Comparison of ENCODE assay signal across 18 cellular contexts in the genomic region with DNA sequence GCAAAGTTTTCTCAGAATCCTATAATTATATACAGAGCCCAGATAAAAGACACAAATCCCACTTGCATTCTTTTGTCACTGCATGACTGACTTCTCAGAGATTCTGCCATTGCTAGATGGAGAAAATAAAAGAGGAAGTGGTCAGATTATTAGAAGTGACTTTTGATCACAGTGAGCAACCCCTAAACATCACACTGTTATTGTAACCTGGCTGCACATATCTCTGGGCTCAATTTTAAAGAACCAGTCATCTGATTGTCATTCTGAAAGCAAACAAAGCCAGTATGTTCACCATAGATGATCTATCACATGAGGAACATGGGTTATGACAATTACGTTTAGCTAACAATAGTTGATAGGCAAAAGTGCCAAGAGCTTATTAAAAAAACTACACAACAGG. TPM values are rescaled to one million over a fixed set of nuclear protein-coding genes. Genes with fewer than 3 reads are reported as not detected.
A peak's percentile ranks its signal among the peaks of the same experiment; 100 is the strongest.
DNase-seq lines count a peak whose midpoint lies in the region; ATAC-seq, FAIRE-seq and TF ChIP-seq lines count a peak whose summit lies in the region.
"Had no signal": no experiment of that assay in that cellular context is flagged by ENCODE, and none has a peak within 500 bp of the region (broad histone marks: within the 10 kb centered on the region; RNA-seq: fewer than 3 reads in every experiment).

No MANE protein-coding gene starts in this region.

- no peak overlapping the region for H3K56ac ChIP-seq in mesendoderm (ENCODE audit: low read length)

- H3K4ac ChIP-seq in mesendoderm (ENCODE audit: low read depth, low read length), result no peak overlapping the region

- H2BK15ac ChIP-seq in mesendoderm (replicated peaks; ENCODE audit: low read depth), result no peak overlapping the region

- H4K5ac ChIP-seq in mesendoderm (ENCODE audit: low read length), result no peak overlapping the region

- intact Hi-C loops in K562 (cut with micrococcal nuclease), result no loop called here

- no peak for TF ChIP-seq EP300 in K562 (IDR thresholded peaks at IDR 0.05; ENCODE audit: low read length)

- no peak overlapping the region for H3K18ac ChIP-seq in mesendoderm (ENCODE audit: low read length)

- no TSS peak for BruUV-seq in K562 (replicated peaks; lab: Mats Ljungman, UMichigan)

- ATAC-seq in GM18867 (IDR thresholded peaks at IDR 0.05; ENCODE audit: unreplicated experiment), result peak; percentile 55
- peak; percentile 49 for ATAC-seq in HG03565 (IDR thresholded peaks at IDR 0.05; ENCODE audit: unreplicated experiment)
- no peak for ATAC-seq in K562
- ATAC-seq in GM21447 (IDR thresholded peaks at IDR 0.05; ENCODE audit: unreplicated experiment), result no peak
- ATAC-seq in omental fat pad (ENCODE audit: low FRiP score), result no peak
- ATAC-seq: A549, sciatic nerve had no signal

- TF ChIP-seq POLR2A in K562 (conservative IDR thresholded peaks at IDR 0.05), result no peak

- H2AFZ ChIP-seq in ACC112 (ENCODE audit: low read length, unreplicated experiment) (no peak overlapping the region), K562 (ENCODE audit: low read depth, low read length) (no peak overlapping the region)

- H3K4me2 ChIP-seq in K562 (ENCODE audit: insufficient read depth, low read length) (no peak overlapping the region), mesendoderm (ENCODE audit: low read length) (no peak overlapping the region)
- H3K4me2 ChIP-seq: A549 had no signal

- no peak overlapping the region for H2BK5ac ChIP-seq in mesendoderm (ENCODE audit: low read length)

- H3K4me3 ChIP-seq in ACC112 (ENCODE audit: low read depth, low read length), result no peak overlapping the region
- H3K4me3 ChIP-seq in K562, result no peak overlapping the region
- H3K4me3 ChIP-seq in mesendoderm (ENCODE audit: low read length), result no peak overlapping the region
- H3K4me3 ChIP-seq: A549, testis had no signal

- WGBS in K562 (ENCODE audit: insufficient coverage, low coverage, missing lambda C conversion rate), result 67% methylated on average over 1 of the region's 1 CpG
- WGBS in mesendoderm (ENCODE audit: extremely low coverage, insufficient coverage, low lambda C conversion rate), result no CpG with 5 or more reads among the region's 1 CpG

- H3K27me3 ChIP-seq in ACC112 (ENCODE audit: insufficient read depth, low read length) (no peaks in the 10 kb centered on the region), K562 (ENCODE audit: control insufficient read depth in 2 of 2, insufficient read depth in 2 of 2, low read length in 2 of 2) (no peaks in the 10 kb centered on the region), mesendoderm (ENCODE audit: insufficient read depth, low read length, poor library complexity) (no peaks in the 10 kb centered on the region)
- H3K27me3 ChIP-seq: testis had no signal

- FAIRE-seq in K562 (lab: Jason Lieb, UNC), result no peak
- FAIRE-seq: A549, bronchial epithelial cell, endometrium, H1 had no signal

- H4K20me1 ChIP-seq in K562 (replicated peaks; ENCODE audit: control insufficient read depth, insufficient read depth, low read length), result no peaks in the 10 kb centered on the region

- H3K9me3 ChIP-seq in K562 (replicated peaks; ENCODE audit: control insufficient read depth, insufficient read depth, low read depth, low read length), result no peaks in the 10 kb centered on the region
- H3K9me3 ChIP-seq: A549, testis had no signal

- H2BK120ac ChIP-seq in mesendoderm (ENCODE audit: low read depth, low read length), result no peak overlapping the region

- peaks cover 65% of the 10 kb centered on the region for H3K4me1 ChIP-seq in ACC112 (ENCODE audit: control insufficient read depth, insufficient read depth, low read length, unreplicated experiment)
- H3K4me1 ChIP-seq in K562 (replicated peaks in 1 of 2; ENCODE audit: control insufficient read depth in 2 of 2, insufficient read depth in 2 of 2, low read length in 2 of 2), result no peaks in the 10 kb centered on the region
- H3K4me1 ChIP-seq in mesendoderm (ENCODE audit: control insufficient read depth, low read depth, low read length), result no peaks in the 10 kb centered on the region
- H3K4me1 ChIP-seq: testis had no signal

- no peak overlapping the region for H4K8ac ChIP-seq in mesendoderm (ENCODE audit: low read depth, low read length)

- no peak overlapping the region for H3K23ac ChIP-seq in mesendoderm (ENCODE audit: low read length)

- no peak overlapping the region for H3K9ac ChIP-seq in K562 (ENCODE audit: insufficient read depth in 1 of 2, low read depth in 2 of 2, low read length in 2 of 2)
- H3K9ac ChIP-seq in mesendoderm (ENCODE audit: low read length), result no peak overlapping the region

- TF ChIP-seq CTCF in K562 (IDR thresholded peaks at IDR 0.05 in 2 of 3, conservative IDR thresholded peaks at IDR 0.05 in 1 of 3; ENCODE audit: insufficient read depth in 2 of 3, low read depth in 1 of 3, low read length in 3 of 3) (no peak), omental fat pad (IDR thresholded peaks at IDR 0.05) (no peak)

- in situ Hi-C loops in K562 (cut with MboI), result loop anchor here (10.0 kb wide), 1 partner anchor 147 kb away; no protein-coding TSS in a partner anchor

- H2AK5ac ChIP-seq in mesendoderm (ENCODE audit: low read length), result no peak overlapping the region

- no peaks in the 10 kb centered on the region for H3K9me1 ChIP-seq in K562 (ENCODE audit: control insufficient read depth, insufficient read depth, low read length)

- H3K79me2 ChIP-seq in ACC112 (ENCODE audit: control insufficient read depth, insufficient read depth, low read length, unreplicated experiment) (no peaks in the 10 kb centered on the region), K562 (ENCODE audit: control insufficient read depth, insufficient read depth, low read length) (no peaks in the 10 kb centered on the region), mesendoderm (ENCODE audit: control insufficient read depth, insufficient read depth, low read length) (no peaks in the 10 kb centered on the region)

- H3K79me1 ChIP-seq in mesendoderm (ENCODE audit: low read length), result no peaks in the 10 kb centered on the region

- H3K27ac ChIP-seq in ACC112 (ENCODE audit: low read depth, low read length) (peak overlapping the region; percentile 75), K562 (ENCODE audit: extremely low read depth, low read depth, low read length) (no peak overlapping the region), mesendoderm (ENCODE audit: low read depth, low read length) (no peak overlapping the region)
- H3K27ac ChIP-seq: A549, testis had no signal

- POLR2A ChIA-PET in K562 (lab: Yijun Ruan, JAX), result no interaction called here

- DNase-seq in K562 (ENCODE audit: extremely low read depth in 1 of 4, low spot score in 3 of 4), result no peak
- no peak for DNase-seq in mesendoderm
- no peak for DNase-seq in omental fat pad (ENCODE audit: low spot score)
- no peak for DNase-seq in amniotic stem cell (lab: John Stamatoyannopoulos, UW)
- DNase-seq: activated CD4-positive, alpha-beta T cell treated with anti-CD3 and anti-CD28 coated beads for 1 hour; DMS79; hypothalamus; NCI-H748 treated with DMSO at 0.1 percent for 48 hours; testis had no signal

- CTCF ChIA-PET in K562 (lab: Yijun Ruan, JAX; ENCODE audit: low intra/inter-chr PET ratio), result no interaction called here

- no peak for TF ChIP-seq RAD21 in K562 (CRISPR knock-in tag; conservative IDR thresholded peaks at IDR 0.05 in 1 of 2, IDR thresholded peaks at IDR 0.05 in 1 of 2)

- peaks cover 21% of the 10 kb centered on the region for H3K36me3 ChIP-seq in ACC112 (ENCODE audit: insufficient read depth, low read length)
- H3K36me3 ChIP-seq in K562 (ENCODE audit: control insufficient read depth, insufficient read depth, low read length), result peaks cover 12% of the 10 kb centered on the region; the same call in 1 of the 3 replicates
- H3K36me3 ChIP-seq in mesendoderm (ENCODE audit: control insufficient read depth, insufficient read depth, low read length), result no peaks in the 10 kb centered on the region

TF ChIP-seq in K562, 482 proteins besides CTCF, POLR2A, EP300 and RAD21:
- TF ChIP-seq XRCC4 (IDR thresholded peaks at IDR 0.05; ENCODE audit: extremely low read depth, insufficient read depth, insufficient read length), result no peak
- TF ChIP-seq FOS (IDR thresholded peaks at IDR 0.05; ENCODE audit: extremely low read depth, insufficient read length), result no peak
- TF ChIP-seq SPI1 (IDR thresholded peaks at IDR 0.05; ENCODE audit: borderline replicate concordance, low read depth, low read length), result peak; percentile 84
TF ChIP-seq in K562: peak in this region for 1.

RNA-seq across cellular contexts. Expression of a gene that starts 47.8 kb away (rescaled TPM):
- 61.0 and 164 TPM in 2 replicates for total RNA-seq in K562 (2011; cell fraction: chromatin; rRNA removed; ENCODE audit: low replicate concordance)
- 48.2 and 59.1 TPM in 2 replicates for total RNA-seq in K562 (2011; cell fraction: nucleolus; rRNA removed)
- 91.1 and 154 TPM in 2 replicates for total RNA-seq in K562 (2011; cell fraction: nucleoplasm; rRNA removed)
- total RNA-seq in K562 (2014; rRNA removed) (71.6 and 84.9 TPM in 2 replicates), K562 (2014; rRNA removed; fragmentation: Illumina TruSeq; extraction: Trizol) (143 and 153 TPM in 2 replicates), K562 (2015; rRNA removed; fragmentation: Illumina TruSeq; extraction: Trizol) (119 and 125 TPM in 2 replicates), K562 (2021) (86.5 and 90.1 TPM in 2 replicates), omental fat pad (100 to 1,000 TPM; 102 to 126 (median 112) TPM)
- polyA plus RNA-seq in K562 (2011; rRNA removed) (178 and 188 TPM in 2 replicates), K562 (2014; fragmentation: Illumina TruSeq; extraction: Trizol) (91.1 and 91.6 TPM in 2 replicates), K562 (2014; fragmentation: Nextera tagmentation; extraction: Ambion mirVana) (100 to 1,000 TPM in 1 of 2 experiments, 10 to 100 TPM in 1; 89.6 to 111 TPM), K562 (2014; rRNA removed) (64.7 and 80.5 TPM in 2 replicates)
- polyA plus RNA-seq in K562 (2011; cell fraction: cytosol; rRNA removed), result 41.3 and 73.4 TPM in 2 replicates
- polyA plus RNA-seq in K562 (2011; cell fraction: nucleus; rRNA removed), result 62.8 and 93.7 TPM in 2 replicates
- 78.4 and 119 TPM in 2 replicates for polyA plus RNA-seq in K562 (2012)
- polyA minus RNA-seq in K562 (2011; rRNA and poly(A)+ RNA removed), result 185 and 240 TPM in 2 replicates
- polyA minus RNA-seq in K562 (2011; cell fraction: cytosol; rRNA and poly(A)+ RNA removed), result 100 and 103 TPM in 2 replicates
- polyA minus RNA-seq in K562 (2011; cell fraction: nucleus; rRNA and poly(A)+ RNA removed), result 30.6 and 78.1 TPM in 2 replicates
- 61.2 TPM for polyA plus RNA-seq in mesendoderm (2013, experiment 1 of 2)
- 60.4 TPM for polyA plus RNA-seq in mesendoderm (2013, experiment 2 of 2)

Comparison
In these comparisons a context has a peak if more than half of its experiments do, and no peak if none do; other contexts are left out.
1. ATAC-seq: peak in GM18867 (single experiment) and HG03565 (single experiment); none in K562 (single experiment), GM21447 (single experiment) and omental fat pad (single experiment).